ENCODE assay signal across 9 cellular contexts in genomic region chr7:143287321-143287934, GRCh38. TPM values are rescaled to one million over a fixed set of nuclear protein-coding genes. Genes with fewer than 3 reads are reported as not detected.
DNase-seq lines count a peak whose midpoint lies in the region; FAIRE-seq and TF ChIP-seq lines count a peak whose summit lies in the region.
"Had no signal": no experiment of that assay in that cellular context is flagged by ENCODE, and none has a peak within 500 bp of the region (broad histone marks: within the 10 kb centered on the region; RNA-seq: fewer than 3 reads in every experiment).

No MANE protein-coding gene starts in this region.

- H3K23ac ChIP-seq in mesenchymal stem cell (ENCODE audit: low read length in 2 of 2): no peak overlapping the region

- H3K27me3 Mint-ChIP-seq in activated T-cell treated with anti-CD3 and anti-CD28 coated beads, Interleukin-2, amount 50 U/mL, for 24 hours: no peaks in the 10 kb centered on the region
- H3K27me3 Mint-ChIP-seq in astrocyte (ENCODE audit: low read depth, unreplicated experiment): no peaks in the 10 kb centered on the region

- no peak for FAIRE-seq in astrocyte (lab: Jason Lieb, UNC)

- H3K4me3 Mint-ChIP-seq in activated T-cell treated with anti-CD3 and anti-CD28 coated beads, Interleukin-2, amount 50 U/mL, for 24 hours: peak overlapping the region; percentile 92
- peak overlapping the region; percentile 70 for H3K4me3 Mint-ChIP-seq in astrocyte (ENCODE audit: unreplicated experiment)

- H3K4me1 Mint-ChIP-seq in activated T-cell treated with anti-CD3 and anti-CD28 coated beads, Interleukin-2, amount 50 U/mL, for 24 hours (ENCODE audit: low read depth): peaks cover 48% of the 10 kb centered on the region
- H3K4me1 Mint-ChIP-seq in astrocyte (ENCODE audit: low read depth, unreplicated experiment): peaks cover 6% of the 10 kb centered on the region

- no peak overlapping the region for H3K27ac ChIP-seq in astrocyte (ENCODE audit: low read depth, low read length)
- H3K27ac ChIP-seq in mesenchymal stem cell (ENCODE audit: low read length, poor library complexity, severe bottlenecking): no peak overlapping the region
- peak overlapping the region; percentile 93 to 95 for H3K27ac ChIP-seq in tibial artery

- H2AK5ac ChIP-seq in mesenchymal stem cell (ENCODE audit: low read length, severe bottlenecking): peak overlapping the region; percentile 72

- no peaks in the 10 kb centered on the region for H3K9me3 ChIP-seq in astrocyte (ENCODE audit: insufficient read depth, low read depth, low read length)
- no peaks in the 10 kb centered on the region for H3K9me3 ChIP-seq in mesenchymal stem cell (ENCODE audit: control insufficient read depth, low read length)
- H3K9me3 ChIP-seq in tibial artery: no peaks in the 10 kb centered on the region

- H3K36me3 ChIP-seq in astrocyte (ENCODE audit: insufficient read depth, low read length) (peaks cover 4% of the 10 kb centered on the region), mesenchymal stem cell (ENCODE audit: control insufficient read depth in 1 of 2, insufficient read depth in 2 of 2, low read depth in 1 of 2, low read length in 2 of 2) (peaks cover 7 to 14% of the 10 kb centered on the region in 2 experiments), tibial artery (peaks cover 2 to 12% (median 7%) of the 10 kb centered on the region in 3 donors)

- no peak overlapping the region for H2BK5ac ChIP-seq in mesenchymal stem cell (ENCODE audit: low read depth, low read length, poor library complexity, severe bottlenecking)

- H3K27ac Mint-ChIP-seq in activated T-cell treated with anti-CD3 and anti-CD28 coated beads, Interleukin-2, amount 50 U/mL, for 24 hours: peak overlapping the region; percentile 97
- H3K27ac Mint-ChIP-seq in astrocyte (ENCODE audit: unreplicated experiment): no peak overlapping the region

- intact Hi-C loops in tibial artery (cut with DNase I; ENCODE audit: low total_unique reads): no loop called here

- peak overlapping the region; percentile 78 for H4K91ac ChIP-seq in mesenchymal stem cell (ENCODE audit: low read length)

- no peak overlapping the region for H3K14ac ChIP-seq in mesenchymal stem cell (ENCODE audit: low read length in 2 of 2)

- H3K9me3 Mint-ChIP-seq in activated T-cell treated with anti-CD3 and anti-CD28 coated beads, Interleukin-2, amount 50 U/mL, for 24 hours: peaks cover 7% of the 10 kb centered on the region
- H3K9me3 Mint-ChIP-seq in astrocyte (ENCODE audit: unreplicated experiment): peaks cover 4% of the 10 kb centered on the region

- H3K36me3 Mint-ChIP-seq in activated T-cell treated with anti-CD3 and anti-CD28 coated beads, Interleukin-2, amount 50 U/mL, for 24 hours (ENCODE audit: low read depth): peaks cover 45% of the 10 kb centered on the region
- peaks cover 9% of the 10 kb centered on the region for H3K36me3 Mint-ChIP-seq in astrocyte (ENCODE audit: low read depth, unreplicated experiment)

- peak overlapping the region; percentile 73 to 82 for H3K18ac ChIP-seq in mesenchymal stem cell (ENCODE audit: low read depth in 1 of 2, low read length in 2 of 2)

- H3K4me1 ChIP-seq in astrocyte (ENCODE audit: insufficient read depth, low read length) (peaks cover 8% of the 10 kb centered on the region), mesenchymal stem cell (ENCODE audit: control insufficient read depth, insufficient read depth, low read depth, low read length) (peaks cover 19% of the 10 kb centered on the region), tibial artery (peaks cover 0 to 30% (median 21%) of the 10 kb centered on the region in 4 donors)

- peak overlapping the region in 1 of 2 experiments; percentile 85 for H2BK12ac ChIP-seq in mesenchymal stem cell (ENCODE audit: low read length in 2 of 2)

- H3K79me1 ChIP-seq in mesenchymal stem cell (replicated peaks; ENCODE audit: low read length, poor library complexity, severe bottlenecking): peaks cover 2% of the 10 kb centered on the region

- H4K8ac ChIP-seq in mesenchymal stem cell (ENCODE audit: low read length): peak overlapping the region; percentile 93

- no peak for DNase-seq in activated T-cell treated with anti-CD3 and anti-CD28 coated beads, Interleukin-2, amount 50 U/mL, for 24 hours
- DNase-seq in activated T-cell treated with anti-CD3 and anti-CD28 coated beads for 4 hours (no peak), astrocyte (ENCODE audit: low read depth) (no peak), mesenchymal stem cell (no peak), tibial artery (no peak), cortex of kidney (lab: John Stamatoyannopoulos, UW) (no peak), dermis blood vessel endothelial cell (no peak), DMS79 treated with DMSO at 0.1 percent for 48 hours (lab: John Stamatoyannopoulos, UW) (no peak)

- H2AFZ ChIP-seq in astrocyte (ENCODE audit: low read depth, low read length): peak overlapping the region; percentile 92
- peak overlapping the region; percentile 60 for H2AFZ ChIP-seq in mesenchymal stem cell (ENCODE audit: low read depth, low read length)

- WGBS in mesenchymal stem cell: 91% methylated on average over 17 of the region's 17 CpGs

- no peaks in the 10 kb centered on the region for H3K27me3 ChIP-seq in astrocyte (ENCODE audit: insufficient read depth, low read length)
- H3K27me3 ChIP-seq in mesenchymal stem cell (ENCODE audit: control insufficient read depth in 1 of 2, insufficient read depth in 1 of 2, low read length in 2 of 2): no peaks in the 10 kb centered on the region
- no peaks in the 10 kb centered on the region for H3K27me3 ChIP-seq in tibial artery

- no peak for TF ChIP-seq CTCF in astrocyte (IDR thresholded peaks at IDR 0.05; ENCODE audit: insufficient read depth, low read depth, low read length)
- TF ChIP-seq CTCF in tibial artery (IDR thresholded peaks at IDR 0.05): no peak

- H3K9ac ChIP-seq in astrocyte (ENCODE audit: low read length) (no peak overlapping the region), mesenchymal stem cell (ENCODE audit: low read length) (peak overlapping the region; percentile 27)

- H3K4ac ChIP-seq in mesenchymal stem cell (ENCODE audit: low read depth in 1 of 2, low read length in 2 of 2): peak overlapping the region; percentile 41 to 75

- H4K20me1 ChIP-seq in astrocyte (ENCODE audit: insufficient read depth, low read length): peaks cover 25% of the 10 kb centered on the region

- peak overlapping the region; percentile 82 for H2BK15ac ChIP-seq in mesenchymal stem cell (ENCODE audit: low read depth, poor library complexity, severe bottlenecking)

- peak overlapping the region; percentile 94 for H3K4me2 ChIP-seq in astrocyte (ENCODE audit: low read length)
- peak overlapping the region; percentile 51 for H3K4me2 ChIP-seq in mesenchymal stem cell (ENCODE audit: low read length, poor library complexity, severe bottlenecking)

- H2BK120ac ChIP-seq in mesenchymal stem cell (ENCODE audit: low read depth, low read length): no peak overlapping the region

- peaks cover 38% of the 10 kb centered on the region for H3K79me2 ChIP-seq in astrocyte (ENCODE audit: insufficient read depth, low read length)

- H3K4me3 ChIP-seq in astrocyte (ENCODE audit: insufficient read depth, low read depth, low read length) (peak overlapping the region; percentile 36), mesenchymal stem cell (ENCODE audit: insufficient read depth in 1 of 2, low read depth in 1 of 2, low read length in 2 of 2) (peak overlapping the region; percentile 35 to 68), tibial artery (peak overlapping the region; percentile 92 to 96)

RNA-seq across cellular contexts. Expression of gene CASP2, which starts 0.7 kb away (rescaled TPM):
- 32.6 and 38.0 TPM in 2 replicates for total RNA-seq in astrocyte
- 16.3 TPM for polyA plus RNA-seq in mesenchymal stem cell (2013, experiment 1 of 2)
- 16.3 TPM for polyA plus RNA-seq in mesenchymal stem cell (2013, experiment 2 of 2)
- 12.8 and 30.2 TPM in 2 replicates for total RNA-seq in dermis blood vessel endothelial cell

RNA-seq across cellular contexts. Expression of gene TMEM139, which starts 2.7 kb away (rescaled TPM):
- 0.20 TPM in 1 of 2 replicates, not detected in the other for total RNA-seq in astrocyte
- 0.10 TPM for polyA plus RNA-seq in mesenchymal stem cell (2013, experiment 1 of 2)
- polyA plus RNA-seq in mesenchymal stem cell (2013, experiment 2 of 2): 0.10 TPM
- 0.14 and 0.17 TPM in 2 replicates for total RNA-seq in dermis blood vessel endothelial cell

RNA-seq across cellular contexts. Expression of gene GSTK1, which starts 24.2 kb away (rescaled TPM):
- 97.5 and 102 TPM in 2 replicates for total RNA-seq in astrocyte
- polyA plus RNA-seq in mesenchymal stem cell (2013, experiment 1 of 2): 161 TPM
- 158 TPM for polyA plus RNA-seq in mesenchymal stem cell (2013, experiment 2 of 2)
- 110 and 112 TPM in 2 replicates for total RNA-seq in dermis blood vessel endothelial cell

RNA-seq across cellular contexts. Expression of gene CLCN1, which starts 28.5 kb away (rescaled TPM):
- not detected in 2 replicates for total RNA-seq in astrocyte
- 0.03 TPM for polyA plus RNA-seq in mesenchymal stem cell (2013, experiment 1 of 2)
- 0.01 TPM for polyA plus RNA-seq in mesenchymal stem cell (2013, experiment 2 of 2)
- total RNA-seq in dermis blood vessel endothelial cell: not detected in 2 replicates
- total RNA-seq: myocyte had no signal

Comparison
In these comparisons a context has a peak if more than half of its experiments do, and no peak if none do; other contexts are left out.
1. H3K27ac ChIP-seq: peak in tibial artery (2 of 2); none in astrocyte (single experiment) and mesenchymal stem cell (single experiment).
2. H3K4me3 ChIP-seq: peak in every context shown above with its lines; median percentile 94 in tibial artery; 52 in mesenchymal stem cell; 36 in astrocyte.